Comparison of ENCODE assay signal across 11 cellular contexts in genomic region chr2:169509230-169509917, GRCh38. TPM values are rescaled to one million over a fixed set of nuclear protein-coding genes. Genes with fewer than 3 reads are reported as not detected.
A peak's percentile ranks its signal among the peaks of the same experiment; 100 is the strongest.
DNase-seq lines count a peak whose midpoint lies in the region; ATAC-seq and TF ChIP-seq lines count a peak whose summit lies in the region.
"Had no signal": no experiment of that assay in that cellular context is flagged by ENCODE, and none has a peak within 500 bp of the region (broad histone marks: within the 10 kb centered on the region; RNA-seq: fewer than 3 reads in every experiment).

KLHL41 (plus strand) TSS chr2:169509702; CDS start chr2:169509779, 77 bp downstream.

- in situ Hi-C loops in mammary epithelial cell (cut with MboI; ENCODE audit: low sequenced_read_pairs in 2 of 2) = no loop called here

- 98% methylated on average over 4 of the region's 4 CpGs for WGBS in mammary epithelial cell (ENCODE audit: low coverage, missing lambda C conversion rate)
- 73% methylated on average over 4 of the region's 4 CpGs for WGBS in hepatocyte (ENCODE audit: low lambda C conversion rate, missing lambda C conversion rate)
- 73 to 79% (median 76%) methylated on average over 4 of the region's 4 CpGs for WGBS in stomach, 5 donors
- 68% methylated on average over 4 of the region's 4 CpGs for WGBS in prostate gland

- TF ChIP-seq POLR2A in breast epithelium (IDR thresholded peaks at IDR 0.05) (no peak), stomach (IDR thresholded peaks at IDR 0.05) (no peak), prostate gland (IDR thresholded peaks at IDR 0.05) (no peak)

- intact Hi-C loops in MCF 10A (cut with micrococcal nuclease) (no loop called here), breast epithelium (cut with DNase I; ENCODE audit: low total_unique reads) (no loop called here), mammary epithelial cell (cut with micrococcal nuclease) (no loop called here), stomach (cut with DNase I; ENCODE audit: low total_unique reads) (no loop called here), prostate gland (cut with DNase I) (no loop called here)

- no peak for TF ChIP-seq EP300 in stomach (IDR thresholded peaks at IDR 0.05)

- peaks cover 12% of the 10 kb centered on the region for H3K36me3 Mint-ChIP-seq in MCF 10A (ENCODE audit: insufficient read depth, unreplicated experiment)

- POLR2A ChIA-PET in MCF 10A (lab: Yijun Ruan, JAX) = interaction anchor here (0.6 to 1.0 kb wide), 5 partner anchors 12 to 64 kb away, joined by 3 to 7 read pairs (median 3); partner anchors contain the start of gene FASTKD1

- H3K4me3 Mint-ChIP-seq in MCF 10A (ENCODE audit: unreplicated experiment) = no peak within 1 kb of the TSS

- no peaks in the 10 kb centered on the region for H3K79me2 ChIP-seq in mammary epithelial cell (ENCODE audit: insufficient read depth, low read length)
- H3K79me2 ChIP-seq in hepatocyte = no peaks in the 10 kb centered on the region

- H3K9me2 ChIP-seq in hepatocyte (replicated peaks; ENCODE audit: insufficient read depth) = no peaks in the 10 kb centered on the region

- H3K36me3 ChIP-seq in breast epithelium = no peaks in the 10 kb centered on the region
- H3K36me3 ChIP-seq in mammary epithelial cell (ENCODE audit: insufficient read depth, low read length) = no peaks in the 10 kb centered on the region
- H3K36me3 ChIP-seq in hepatocyte (replicated peaks; ENCODE audit: insufficient read depth, low read depth) = no peaks in the 10 kb centered on the region
- peaks cover 0 to 13% (median 13%) of the 10 kb centered on the region in 4 donors for H3K36me3 ChIP-seq in stomach
- no peaks in the 10 kb centered on the region for H3K36me3 ChIP-seq in prostate gland

- H3K4me1 Mint-ChIP-seq in MCF 10A (ENCODE audit: insufficient read depth, unreplicated experiment) = peaks cover 19% of the 10 kb centered on the region

- ATAC-seq in HG03378 (IDR thresholded peaks at IDR 0.05; ENCODE audit: unreplicated experiment) = no peak

- no peak within 1 kb of the TSS for H3K9ac ChIP-seq in mammary epithelial cell (ENCODE audit: insufficient read depth, low read length)

- no peaks in the 10 kb centered on the region for H3K9me3 Mint-ChIP-seq in MCF 10A (ENCODE audit: unreplicated experiment)

- no peaks in the 10 kb centered on the region for H3K4me1 ChIP-seq in breast epithelium
- no peaks in the 10 kb centered on the region for H3K4me1 ChIP-seq in mammary epithelial cell (ENCODE audit: insufficient read depth, low read length)
- H3K4me1 ChIP-seq in hepatocyte (ENCODE audit: insufficient read depth) = peaks cover 23% of the 10 kb centered on the region
- H3K4me1 ChIP-seq in stomach = peaks cover 0 to 44% (median 6%) of the 10 kb centered on the region in 4 donors
- H3K4me1 ChIP-seq in prostate gland (replicated peaks) = no peaks in the 10 kb centered on the region

- TF ChIP-seq CTCF in MCF 10A (IDR thresholded peaks at IDR 0.05; ENCODE audit: unreplicated experiment) = no peak
- TF ChIP-seq CTCF in breast epithelium (IDR thresholded peaks at IDR 0.05) = no peak
- no peak for TF ChIP-seq CTCF in mammary epithelial cell (conservative IDR thresholded peaks at IDR 0.05 in 1 of 2, IDR thresholded peaks at IDR 0.05 in 1 of 2; ENCODE audit: extremely low read depth in 1 of 2, insufficient read depth in 1 of 2, low read depth in 1 of 2, low read length in 2 of 2)
- no peak for TF ChIP-seq CTCF in hepatocyte (IDR thresholded peaks at IDR 0.05; ENCODE audit: poor library complexity)
- TF ChIP-seq CTCF in stomach (IDR thresholded peaks at IDR 0.05) = no peak
- no peak for TF ChIP-seq CTCF in prostate gland (IDR thresholded peaks at IDR 0.05)

- H3K4me3 ChIP-seq in breast epithelium (no peak within 1 kb of the TSS), mammary epithelial cell (replicated peaks in 1 of 3; ENCODE audit: insufficient read depth in 1 of 3, low read depth in 2 of 3, low read length in 3 of 3) (no peak within 1 kb of the TSS), hepatocyte (no peak within 1 kb of the TSS), stomach (peak within 1 kb of the TSS in 1 of 4 donors; percentile 12), prostate gland (no peak within 1 kb of the TSS)

- no peak within 1 kb of the TSS for H3K27ac Mint-ChIP-seq in MCF 10A (ENCODE audit: low read depth, unreplicated experiment)

- no peaks in the 10 kb centered on the region for H3K27me3 Mint-ChIP-seq in MCF 10A (ENCODE audit: insufficient read depth, unreplicated experiment)

- H3K4me2 ChIP-seq in mammary epithelial cell (ENCODE audit: insufficient read depth, low read depth, low read length) = no peak within 1 kb of the TSS
- H3K4me2 ChIP-seq in hepatocyte = peak within 1 kb of the TSS; percentile 8

- CTCF ChIA-PET in MCF 10A (lab: Yijun Ruan, JAX) (interaction anchor here (0.6 to 0.8 kb wide), 2 partner anchors 552 to 985 kb away, joined by 3 to 4 read pairs; no protein-coding TSS in a partner anchor), mammary epithelial cell (lab: Charles Lee; ENCODE audit: low non-redundant PET) (no interaction called here)

- BruUV-seq in MCF 10A (replicated peaks; lab: Mats Ljungman, UMichigan) = no TSS peak
- BruUV-seq in mammary epithelial cell (replicated peaks; lab: Mats Ljungman, UMichigan) = no TSS peak

- DNase-seq in MCF 10A (ENCODE audit: unreplicated experiment) = peak; percentile 31
- DNase-seq in breast epithelium (ENCODE audit: low spot score in 2 of 2) = no peak
- DNase-seq in mammary epithelial cell = peak; percentile 20
- no peak for DNase-seq in hepatocyte (ENCODE audit: low spot score)
- no peak for DNase-seq in stomach
- no peak for DNase-seq in prostate gland (ENCODE audit: low spot score)
- no peak for DNase-seq in medulla oblongata (ENCODE audit: extremely low spot score)
- DNase-seq: activated gamma-delta T cell treated with Interleukin-2 at 50 U/mL for 16 hours; kidney glomerular epithelial cell; stimulated activated CD8-positive, alpha-beta memory T cell treated with anti-CD3 and anti-CD28 coated beads, Interleukin-4, amount 100 ng/mL, for 48 hours had no signal

- H3K27ac ChIP-seq in breast epithelium = no peak within 1 kb of the TSS
- no peak within 1 kb of the TSS for H3K27ac ChIP-seq in mammary epithelial cell (ENCODE audit: insufficient read depth, low read depth, low read length)
- peak within 1 kb of the TSS; percentile 17 for H3K27ac ChIP-seq in hepatocyte
- peak within 1 kb of the TSS in 2 of 5 donors; percentile 3 to 53 for H3K27ac ChIP-seq in stomach
- no peak within 1 kb of the TSS for H3K27ac ChIP-seq in prostate gland

- H3K9me3 ChIP-seq in breast epithelium (no peaks in the 10 kb centered on the region), mammary epithelial cell (replicated peaks; ENCODE audit: insufficient read depth, low read length) (no peaks in the 10 kb centered on the region), hepatocyte (ENCODE audit: low read depth) (no peaks in the 10 kb centered on the region), stomach (no peaks in the 10 kb centered on the region), prostate gland (no peaks in the 10 kb centered on the region)

- H2AFZ ChIP-seq in mammary epithelial cell (ENCODE audit: low read depth, low read length) (no peak within 1 kb of the TSS), hepatocyte (no peak within 1 kb of the TSS)

- no peaks in the 10 kb centered on the region for H4K20me1 ChIP-seq in mammary epithelial cell (ENCODE audit: insufficient read depth, low read length)
- H4K20me1 ChIP-seq in hepatocyte (ENCODE audit: insufficient read depth, poor library complexity, severe bottlenecking) = no peaks in the 10 kb centered on the region

- H3K27me3 ChIP-seq in breast epithelium = no peaks in the 10 kb centered on the region
- no peaks in the 10 kb centered on the region for H3K27me3 ChIP-seq in mammary epithelial cell (ENCODE audit: insufficient read depth, low read length)
- H3K27me3 ChIP-seq in hepatocyte = no peaks in the 10 kb centered on the region
- no peaks in the 10 kb centered on the region for H3K27me3 ChIP-seq in stomach
- no peaks in the 10 kb centered on the region for H3K27me3 ChIP-seq in prostate gland (replicated peaks; ENCODE audit: insufficient read depth)

- dilution Hi-C loops in mammary epithelial cell (cut with HindIII; ENCODE audit: low sequenced_read_pairs) = no loop called here

RNA-seq across cellular contexts. Expression of gene KLHL41, which starts in this region (rescaled TPM):
- total RNA-seq in MCF 10A (2022) (0.34 and 0.35 TPM in 2 replicates), breast epithelium (1 to 10 TPM in 1 of 3 donors, under 1 TPM in 2; 0.64 to 2.3 (median 0.66) TPM), mammary epithelial cell (under 1 TPM; 0.16 to 0.17 TPM), hepatocyte (1.8 and 2.0 TPM in 2 replicates), stomach (1 to 10 TPM in 1 of 5 donors, not detected in 4; 1.7 TPM), prostate gland (10 to 100 TPM in 1 of 2 donors, 1 to 10 TPM in 1; 2.3 to 13.4 TPM)
- polyA plus RNA-seq in mammary epithelial cell (0.14 TPM), hepatocyte (0.34 and 0.67 TPM in 2 replicates), stomach (1 to 10 TPM in 2 of 3 donors, under 1 TPM in 1; 0.37 to 3.7 (median 1.3) TPM)
- polyA minus RNA-seq in mammary epithelial cell = not detected

Comparison
In these comparisons a context has a peak if more than half of its experiments do, and no peak if none do; other contexts are left out.
1. Peak in DNase-seq in MCF 10A; RNA of the gene not detected or under 1 TPM.
2. Peak in DNase-seq in mammary epithelial cell; RNA of the gene not detected or under 1 TPM.